ENCODE assay signal across 1 cellular context in genomic region chr13:113267642-113268405, GRCh38.
TF ChIP-seq lines count a peak whose summit lies in the region.

No MANE protein-coding gene starts in this region.

TF ChIP-seq in GM12878, 131 proteins besides CTCF, POLR2A, EP300 and RAD21:
- TF ChIP-seq SMAD5 (IDR thresholded peaks at IDR 0.05; ENCODE audit: low read depth) = no peak
- TF ChIP-seq NR2C1 (IDR thresholded peaks at IDR 0.05) = no peak
- TF ChIP-seq GATAD2B (conservative IDR thresholded peaks at IDR 0.05; ENCODE audit: low read depth) = no peak
- no peak for TF ChIP-seq HDGF (IDR thresholded peaks at IDR 0.05)
- no peak for TF ChIP-seq YBX1 (IDR thresholded peaks at IDR 0.05)
- no peak for TF ChIP-seq RFX5 (IDR thresholded peaks at IDR 0.05; ENCODE audit: low read depth, low read length)
- TF ChIP-seq RBBP5 (conservative IDR thresholded peaks at IDR 0.05) = no peak
- TF ChIP-seq MTA3 (IDR thresholded peaks at IDR 0.05; ENCODE audit: borderline replicate concordance, low read length) = no peak
- no peak for TF ChIP-seq FOS (IDR thresholded peaks at IDR 0.05; ENCODE audit: borderline replicate concordance, extremely low read depth, insufficient read length)
- TF ChIP-seq SUPT20H (IDR thresholded peaks at IDR 0.05; ENCODE audit: borderline replicate concordance, control insufficient read depth, low read depth, low read length) = no peak
